ENCODE assay signal across 8 cellular contexts in the genomic region with DNA sequence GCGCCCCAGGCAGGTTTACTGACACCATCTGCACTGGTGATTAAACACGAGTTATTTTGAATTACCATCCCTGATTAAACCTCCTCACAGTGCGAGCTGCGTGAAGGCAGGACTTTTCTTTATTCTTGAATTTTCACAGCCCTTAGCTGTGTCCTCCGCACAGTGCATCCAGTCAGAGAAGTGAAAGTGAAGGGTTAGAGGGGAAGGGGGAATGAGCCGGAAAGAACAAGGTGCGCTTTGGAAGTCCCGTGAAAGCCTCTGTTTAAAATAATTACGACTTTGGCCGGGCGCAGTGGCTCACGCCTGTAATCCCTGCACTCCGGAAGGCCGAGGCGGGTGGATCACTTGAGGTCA. TPM values are rescaled to one million over a fixed set of nuclear protein-coding genes. Genes with fewer than 3 reads are reported as not detected.
A peak's percentile ranks its signal among the peaks of the same experiment; 100 is the strongest.
DNase-seq lines count a peak whose midpoint lies in the region; ATAC-seq, FAIRE-seq and TF ChIP-seq lines count a peak whose summit lies in the region.
"Not testable (repeated sequence)": the region's sequence is repeated elsewhere in the genome, so short reads cannot be mapped to it uniquely, and the experiment has no call there.

No MANE protein-coding gene starts in this region.

- not testable (repeated sequence) for DNase-seq in RWPE1 (ENCODE audit: low spot score); GM12878 (ENCODE audit: low read depth, low spot score); fibroblast of lung (ENCODE audit: low read depth in 2 of 2); tibial artery

- TF ChIP-seq POLR2A in GM12878 (IDR thresholded peaks at IDR 0.05; ENCODE audit: low read depth, low read length), result not testable (repeated sequence)

- not testable (repeated sequence) for H3K9me3 ChIP-seq in BLaER1 treated with 17β-estradiol and CSF1 and Interleukin-3, amounts not matched to agents 10 nM and 100 nM (replicated peaks in 1 of 11); GM12878 (replicated peaks; ENCODE audit: control insufficient read depth, insufficient read depth, low read length); fibroblast of lung (ENCODE audit: control insufficient read depth, insufficient read depth, low read depth, low read length); iPS-18a (ENCODE audit: control insufficient read depth, low read depth, low read length); muscle layer of colon (ENCODE audit: low read length); tibial artery

- H3K9ac ChIP-seq in BLaER1 treated with 17β-estradiol and CSF1 and Interleukin-3, amounts not matched to agents 10 nM and 100 nM; GM12878 (ENCODE audit: control insufficient read depth, insufficient read depth, low read length); fibroblast of lung (ENCODE audit: insufficient read depth, low read length); iPS-18a (ENCODE audit: low read length); muscle layer of colon (ENCODE audit: low read length); rectal smooth muscle tissue (ENCODE audit: low read length): not testable (repeated sequence)

- H3K4me2 ChIP-seq in BLaER1 treated with 17β-estradiol and CSF1 and Interleukin-3, amounts not matched to agents 10 nM and 100 nM, result peak overlapping the region in 6 of 11 experiments; percentile 11 to 43 (median 36); a peak in 3 of 22 replicates
- H3K4me2 ChIP-seq in GM12878 (ENCODE audit: control insufficient read depth, insufficient read depth); fibroblast of lung (ENCODE audit: extremely low read depth, insufficient read depth, low read length): not testable (repeated sequence)

- not testable (repeated sequence) for H3K27ac ChIP-seq in BLaER1 treated with 17β-estradiol and CSF1 and Interleukin-3, amounts not matched to agents 10 nM and 100 nM; GM12878 (ENCODE audit: control insufficient read depth, insufficient read depth); iPS-18a (ENCODE audit: low read length)
- peak overlapping the region; percentile 68 for H3K27ac ChIP-seq in RWPE1
- peak overlapping the region; percentile 95 for H3K27ac ChIP-seq in fibroblast of lung (ENCODE audit: insufficient read depth, low read length)
- H3K27ac ChIP-seq in muscle layer of colon (ENCODE audit: low read depth, low read length), result peak overlapping the region; percentile 66
- H3K27ac ChIP-seq in rectal smooth muscle tissue (ENCODE audit: low read depth, low read length), result peak overlapping the region; percentile 51
- peak overlapping the region; percentile 68 to 80 for H3K27ac ChIP-seq in tibial artery

- not testable (repeated sequence) for FAIRE-seq in GM12878 (lab: Jason Lieb, UNC)

- POLR2A ChIA-PET in RWPE1 (lab: Yijun Ruan, JAX; ENCODE audit: low non-redundant PET); GM12878 (lab: Charles Lee): not testable (repeated sequence)

- TF ChIP-seq RAD21 in GM12878 (IDR thresholded peaks at IDR 0.05; ENCODE audit: insufficient read depth, low read depth, low read length), result not testable (repeated sequence)

- H3K36me3 ChIP-seq in BLaER1 treated with 17β-estradiol and CSF1 and Interleukin-3, amounts not matched to agents 10 nM and 100 nM; GM12878 (ENCODE audit: control insufficient read depth in 2 of 2, insufficient read depth in 2 of 2, low read length in 1 of 2); fibroblast of lung (ENCODE audit: control insufficient read depth, insufficient read depth, low read length); iPS-18a (ENCODE audit: control insufficient read depth, low read depth, low read length); muscle layer of colon (ENCODE audit: insufficient read depth, low read length); rectal smooth muscle tissue (ENCODE audit: control insufficient read depth, insufficient read depth, low read length); tibial artery: not testable (repeated sequence)

- intact Hi-C loops in GM12878 (cut with micrococcal nuclease; ENCODE audit: unreplicated experiment); tibial artery (cut with DNase I; ENCODE audit: low total_unique reads): not testable (repeated sequence)

- not testable (repeated sequence) for H3K4me3 ChIP-seq in BLaER1 treated with 17β-estradiol and CSF1 and Interleukin-3, amounts not matched to agents 10 nM and 100 nM; GM12878; rectal smooth muscle tissue (ENCODE audit: low read length)
- H3K4me3 ChIP-seq in fibroblast of lung (replicated peaks in 1 of 4; ENCODE audit: control extremely low read depth in 1 of 4, insufficient read depth in 1 of 4, low read depth in 3 of 4, low read length in 4 of 4) (peak overlapping the region in 1 of 4 experiments; percentile 39), iPS-18a (ENCODE audit: low read length) (peak overlapping the region; percentile 26), muscle layer of colon (ENCODE audit: low read depth in 1 of 2, low read length in 2 of 2) (peak overlapping the region in 1 of 2 donors; percentile 35), tibial artery (peak overlapping the region; percentile 47 to 51)

- not testable (repeated sequence) for BruUV-seq in GM12878 (replicated peaks; lab: Mats Ljungman, UMichigan)

- 0% methylated on average over 5 of the region's 15 CpGs for WGBS in GM12878 (ENCODE audit: insufficient coverage, insufficient replicate concordance, low lambda C conversion rate, missing lambda C conversion rate)

- H2AFZ ChIP-seq in GM12878 (ENCODE audit: control insufficient read depth, low read depth, low read length); fibroblast of lung (ENCODE audit: low read length): not testable (repeated sequence)

- not testable (repeated sequence) for TF ChIP-seq CTCF in RWPE1 (conservative IDR thresholded peaks at IDR 0.05; ENCODE audit: low read depth); GM12878 (IDR thresholded peaks at IDR 0.05 in 2 of 3, conservative IDR thresholded peaks at IDR 0.05 in 1 of 3; ENCODE audit: control insufficient read depth in 2 of 3, extremely low read depth in 1 of 3, insufficient read depth in 1 of 3, low read depth in 3 of 3, low read length in 3 of 3); fibroblast of lung (conservative IDR thresholded peaks at IDR 0.05 in 1 of 2, IDR thresholded peaks at IDR 0.05 in 1 of 2; ENCODE audit: low read depth in 1 of 2, low read length in 2 of 2); tibial artery (IDR thresholded peaks at IDR 0.05)

- not testable (repeated sequence) for H3K27me3 ChIP-seq in BLaER1 treated with 17β-estradiol and CSF1 and Interleukin-3, amounts not matched to agents 10 nM and 100 nM; GM12878 (replicated peaks in 1 of 2; ENCODE audit: control insufficient read depth in 2 of 2, insufficient read depth in 2 of 2, low read length in 1 of 2); fibroblast of lung (ENCODE audit: control insufficient read depth, insufficient read depth, low read length); iPS-18a (ENCODE audit: control insufficient read depth, insufficient read depth, low read length); muscle layer of colon (ENCODE audit: control insufficient read depth in 1 of 2, insufficient read depth in 2 of 2, low read length in 2 of 2); rectal smooth muscle tissue (ENCODE audit: control insufficient read depth, insufficient read depth, low read length); tibial artery

- CTCF ChIA-PET in RWPE1 (lab: Yijun Ruan, JAX); GM12878 (lab: Yijun Ruan, JAX): not testable (repeated sequence)

- in situ Hi-C loops in GM12878 (cut with MboI), result not testable (repeated sequence)

- H3K79me2 ChIP-seq in GM12878 (ENCODE audit: control insufficient read depth, insufficient read depth, low read length), result peaks cover 14% of the 10 kb centered on the region
- peaks cover 12% of the 10 kb centered on the region for H3K79me2 ChIP-seq in fibroblast of lung (ENCODE audit: control insufficient read depth, insufficient read depth, low read length)

- H3K4me1 ChIP-seq in BLaER1 treated with 17β-estradiol and CSF1 and Interleukin-3, amounts not matched to agents 10 nM and 100 nM; GM12878 (ENCODE audit: control insufficient read depth, insufficient read depth, low read length); iPS-18a (ENCODE audit: control insufficient read depth, low read depth, low read length); muscle layer of colon (ENCODE audit: insufficient read depth, low read length); rectal smooth muscle tissue (ENCODE audit: control insufficient read depth, insufficient read depth, low read length): not testable (repeated sequence)
- H3K4me1 ChIP-seq in fibroblast of lung (ENCODE audit: control insufficient read depth, extremely low read depth, insufficient read depth, low read length) (peaks cover 11% of the 10 kb centered on the region), tibial artery (peaks cover 0 to 29% (median 8%) of the 10 kb centered on the region in 4 donors)

- RAD21 ChIA-PET in GM12878 (lab: Charles Lee; ENCODE audit: unreplicated experiment), result not testable (repeated sequence)

- SMC1A ChIA-PET in GM12878 (lab: Charles Lee; ENCODE audit: uncharacterized antibody, unreplicated experiment), result not testable (repeated sequence)

- TF ChIP-seq EP300 in GM12878 (IDR thresholded peaks at IDR 0.05; ENCODE audit: borderline replicate concordance in 1 of 2, control insufficient read depth in 1 of 2, low read depth in 2 of 2, low read length in 2 of 2), result not testable (repeated sequence)

- peak; percentile 6 for ATAC-seq in GM12878

- not testable (repeated sequence) for H4K20me1 ChIP-seq in BLaER1 treated with 17β-estradiol and CSF1 and Interleukin-3, amounts not matched to agents 10 nM and 100 nM; GM12878 (ENCODE audit: control insufficient read depth, insufficient read depth); fibroblast of lung (ENCODE audit: control insufficient read depth, extremely low read depth, insufficient read depth, low read length)

RNA-seq across cellular contexts. Expression of a gene that starts 4.0 kb away (rescaled TPM):
- total RNA-seq in GM12878 (2013; cell fraction: nucleolus; rRNA removed), result 48.9 and 55.9 TPM in 2 replicates
- 20.4 and 25.1 TPM in 2 replicates for total RNA-seq in GM12878 (2014; rRNA removed)
- total RNA-seq in GM12878 (2014; rRNA removed; fragmentation: Illumina TruSeq; extraction: Trizol), result 28.0 and 29.0 TPM in 2 replicates
- 21.0 and 21.7 TPM in 2 replicates for total RNA-seq in GM12878 (2021)
- 15.5 TPM for polyA plus RNA-seq in GM12878 (2011; ENCODE audit: low read depth)
- polyA plus RNA-seq in GM12878 (2011; rRNA removed), result 24.6 and 36.7 TPM in 2 replicates
- polyA plus RNA-seq in GM12878 (2011; cell fraction: cytosol; rRNA removed), result 9.6 and 10.7 TPM in 2 replicates
- 15.8 and 15.9 TPM in 2 replicates for polyA plus RNA-seq in GM12878 (2011; cell fraction: nucleus; rRNA removed)
- 24.3 and 27.8 TPM in 2 replicates for polyA plus RNA-seq in GM12878 (2012)
- 30.0 and 34.0 TPM in 2 replicates for polyA plus RNA-seq in GM12878 (2014; fragmentation: Illumina TruSeq; extraction: Trizol)
- 10 to 100 TPM; 27.4 to 36.7 TPM for polyA plus RNA-seq in GM12878 (2014; fragmentation: Nextera tagmentation; extraction: Ambion mirVana)
- polyA plus RNA-seq in GM12878 (2014; rRNA removed), result 17.2 and 19.8 TPM in 2 replicates
- polyA plus RNA-seq in GM12878 (2016; fragmentation: Nextera tagmentation; extraction: Ambion mirVana), result 10 to 100 TPM; 41.2 to 41.5 TPM
- polyA minus RNA-seq in GM12878 (2011; rRNA and poly(A)+ RNA removed), result 18.8 and 23.6 TPM in 2 replicates
- 6.7 and 8.1 TPM in 2 replicates for polyA minus RNA-seq in GM12878 (2011; cell fraction: cytosol; rRNA and poly(A)+ RNA removed)
- polyA minus RNA-seq in GM12878 (2011; cell fraction: nucleus; rRNA and poly(A)+ RNA removed), result 20.1 and 28.0 TPM in 2 replicates
- total RNA-seq in fibroblast of lung, result 53.2 and 74.5 TPM in 2 replicates
- polyA plus RNA-seq in fibroblast of lung, result 52.7 and 71.3 TPM in 2 replicates
- 49.3 and 59.8 TPM in 2 replicates for polyA plus RNA-seq in fibroblast of lung (2012)
- polyA minus RNA-seq in fibroblast of lung (ENCODE audit: low replicate concordance), result 7.6 and 10.6 TPM in 2 replicates
